Comparison of ENCODE assay signal across 13 cellular contexts in genomic region chr17:77516902-77517301, GRCh38.
DNase-seq lines count a peak whose midpoint lies in the region; ATAC-seq and TF ChIP-seq lines count a peak whose summit lies in the region.
"Had no signal": no experiment of that assay in that cellular context is flagged by ENCODE, and none has a peak within 500 bp of the region (broad histone marks: within the 10 kb centered on the region; RNA-seq: fewer than 3 reads in every experiment).

No MANE protein-coding gene starts in this region.

- H3K27ac Mint-ChIP-seq in activated CD4-positive, alpha-beta memory T cell treated with anti-CD3 and anti-CD28 coated beads for 36 hours, result no peak overlapping the region
- H3K27ac Mint-ChIP-seq in activated CD4-positive, alpha-beta memory T cell treated with anti-CD3 and anti-CD28 coated beads, Interleukin-2, amount 10 ng/mL, durations not matched to agents 7 days and 5 days, result no peak overlapping the region
- H3K27ac Mint-ChIP-seq: activated B cell treated with CpG ODN at 0.5 μM for 24 hours; natural killer cell treated with Interleukin-12 subunit alpha and Interleukin-12 subunit beta and Interleukin-15 and Interleukin-18, amount 100 ng/mL, for 72 hours had no signal

- ATAC-seq in GM19467 (IDR thresholded peaks at IDR 0.05; ENCODE audit: unreplicated experiment), result no peak

- CTCF ChIA-PET in activated CD4-positive, alpha-beta memory T cell treated with anti-CD3 and anti-CD28 coated beads for 36 hours (lab: Charles Lee), result interaction anchor here (1.1 to 1.3 kb wide), 2 partner anchors 86 to 87 kb away, joined by 3 read pairs; no protein-coding TSS in a partner anchor
- CTCF ChIA-PET in activated CD4-positive, alpha-beta memory T cell treated with anti-CD3 and anti-CD28 coated beads, Interleukin-2, amount 10 ng/mL, durations not matched to agents 7 days and 5 days (lab: Charles Lee), result no interaction called here

- peak; percentile 62 for DNase-seq in activated CD4-positive, alpha-beta memory T cell treated with anti-CD3 and anti-CD28 coated beads for 36 hours
- no peak for DNase-seq in activated CD4-positive, alpha-beta memory T cell treated with anti-CD3 and anti-CD28 coated beads, Interleukin-2, amount 10 ng/mL, durations not matched to agents 7 days and 5 days
- DNase-seq in LoVo (ENCODE audit: low spot score) (peak; percentile 8), astrocyte of the spinal cord (ENCODE audit: low read depth, low spot score) (peak; percentile 81), posterior vena cava (ENCODE audit: low spot score) (peak; percentile 49), NCI-H1930 (lab: John Stamatoyannopoulos, UW) (no peak), NCI-H1105 (lab: John Stamatoyannopoulos, UW) (no peak)
- DNase-seq: activated B cell treated with CpG ODN at 0.5 μM for 24 hours; MM.1S; stimulated activated CD4-positive, alpha-beta T cell treated with anti-CD3 and anti-CD28 coated beads, Interleukin-2, amount 100 ng/mL, for 24 hours had no signal

- H3K4me3 ChIP-seq in astrocyte of the spinal cord (ENCODE audit: low read depth, low read length), result no peak overlapping the region
- H3K4me3 ChIP-seq: tibial nerve had no signal

- no peaks in the 10 kb centered on the region for H3K36me3 Mint-ChIP-seq in activated CD4-positive, alpha-beta memory T cell treated with anti-CD3 and anti-CD28 coated beads for 36 hours
- peaks cover under 1% of the 10 kb centered on the region for H3K36me3 Mint-ChIP-seq in activated CD4-positive, alpha-beta memory T cell treated with anti-CD3 and anti-CD28 coated beads, Interleukin-2, amount 10 ng/mL, durations not matched to agents 7 days and 5 days (ENCODE audit: low read depth)

- in situ Hi-C loops in astrocyte of the spinal cord (cut with HindIII; ENCODE audit: low sequenced_read_pairs), result no loop called here

- peaks cover 8% of the 10 kb centered on the region for H3K4me1 Mint-ChIP-seq in activated CD4-positive, alpha-beta memory T cell treated with anti-CD3 and anti-CD28 coated beads for 36 hours (ENCODE audit: low read depth)
- peaks cover 2% of the 10 kb centered on the region for H3K4me1 Mint-ChIP-seq in activated CD4-positive, alpha-beta memory T cell treated with anti-CD3 and anti-CD28 coated beads, Interleukin-2, amount 10 ng/mL, durations not matched to agents 7 days and 5 days
- H3K4me1 Mint-ChIP-seq: activated B cell treated with CpG ODN at 0.5 μM for 24 hours had no signal

- POLR2A ChIA-PET in activated CD4-positive, alpha-beta memory T cell treated with anti-CD3 and anti-CD28 coated beads for 36 hours (lab: Charles Lee), result no interaction called here
- POLR2A ChIA-PET in activated CD4-positive, alpha-beta memory T cell treated with anti-CD3 and anti-CD28 coated beads, Interleukin-2, amount 10 ng/mL, durations not matched to agents 7 days and 5 days (lab: Charles Lee), result no interaction called here

- peaks cover 3% of the 10 kb centered on the region for H3K9me3 Mint-ChIP-seq in activated CD4-positive, alpha-beta memory T cell treated with anti-CD3 and anti-CD28 coated beads for 36 hours
- peaks cover 2% of the 10 kb centered on the region for H3K9me3 Mint-ChIP-seq in activated CD4-positive, alpha-beta memory T cell treated with anti-CD3 and anti-CD28 coated beads, Interleukin-2, amount 10 ng/mL, durations not matched to agents 7 days and 5 days

- TF ChIP-seq CTCF in astrocyte of the spinal cord (IDR thresholded peaks at IDR 0.05; ENCODE audit: low read depth, low read length), result no peak

- no peak overlapping the region for H3K4me3 Mint-ChIP-seq in activated CD4-positive, alpha-beta memory T cell treated with anti-CD3 and anti-CD28 coated beads for 36 hours
- no peak overlapping the region for H3K4me3 Mint-ChIP-seq in activated CD4-positive, alpha-beta memory T cell treated with anti-CD3 and anti-CD28 coated beads, Interleukin-2, amount 10 ng/mL, durations not matched to agents 7 days and 5 days
- H3K4me3 Mint-ChIP-seq: activated B cell treated with CpG ODN at 0.5 μM for 24 hours; natural killer cell treated with Interleukin-12 subunit alpha and Interleukin-12 subunit beta and Interleukin-15 and Interleukin-18, amount 100 ng/mL, for 72 hours had no signal

- H3K27me3 Mint-ChIP-seq in activated CD4-positive, alpha-beta memory T cell treated with anti-CD3 and anti-CD28 coated beads for 36 hours, result no peaks in the 10 kb centered on the region
- peaks cover under 1% of the 10 kb centered on the region for H3K27me3 Mint-ChIP-seq in activated CD4-positive, alpha-beta memory T cell treated with anti-CD3 and anti-CD28 coated beads, Interleukin-2, amount 10 ng/mL, durations not matched to agents 7 days and 5 days
- H3K27me3 Mint-ChIP-seq: activated B cell treated with CpG ODN at 0.5 μM for 24 hours; natural killer cell treated with Interleukin-12 subunit alpha and Interleukin-12 subunit beta and Interleukin-15 and Interleukin-18, amount 100 ng/mL, for 72 hours had no signal

- intact Hi-C loops in activated CD4-positive, alpha-beta memory T cell treated with anti-CD3 and anti-CD28 coated beads for 36 hours (cut with micrococcal nuclease), result no loop called here
- intact Hi-C loops in posterior vena cava (cut with DNase I), result no loop called here

Comparison
In these comparisons a context has a peak if more than half of its experiments do, and no peak if none do; other contexts are left out.
1. DNase-seq: peak in activated CD4-positive, alpha-beta memory T cell treated with anti-CD3 and anti-CD28 coated beads for 36 hours (single experiment), LoVo (single experiment), astrocyte of the spinal cord (single experiment) and posterior vena cava (single experiment); none in activated CD4-positive, alpha-beta memory T cell treated with anti-CD3 and anti-CD28 coated beads, Interleukin-2, amount 10 ng/mL, durations not matched to agents 7 days and 5 days (single experiment), NCI-H1930 (0 of 2) and NCI-H1105 (single experiment).